ENCODE assay signal across 10 cellular contexts in the genomic region with DNA sequence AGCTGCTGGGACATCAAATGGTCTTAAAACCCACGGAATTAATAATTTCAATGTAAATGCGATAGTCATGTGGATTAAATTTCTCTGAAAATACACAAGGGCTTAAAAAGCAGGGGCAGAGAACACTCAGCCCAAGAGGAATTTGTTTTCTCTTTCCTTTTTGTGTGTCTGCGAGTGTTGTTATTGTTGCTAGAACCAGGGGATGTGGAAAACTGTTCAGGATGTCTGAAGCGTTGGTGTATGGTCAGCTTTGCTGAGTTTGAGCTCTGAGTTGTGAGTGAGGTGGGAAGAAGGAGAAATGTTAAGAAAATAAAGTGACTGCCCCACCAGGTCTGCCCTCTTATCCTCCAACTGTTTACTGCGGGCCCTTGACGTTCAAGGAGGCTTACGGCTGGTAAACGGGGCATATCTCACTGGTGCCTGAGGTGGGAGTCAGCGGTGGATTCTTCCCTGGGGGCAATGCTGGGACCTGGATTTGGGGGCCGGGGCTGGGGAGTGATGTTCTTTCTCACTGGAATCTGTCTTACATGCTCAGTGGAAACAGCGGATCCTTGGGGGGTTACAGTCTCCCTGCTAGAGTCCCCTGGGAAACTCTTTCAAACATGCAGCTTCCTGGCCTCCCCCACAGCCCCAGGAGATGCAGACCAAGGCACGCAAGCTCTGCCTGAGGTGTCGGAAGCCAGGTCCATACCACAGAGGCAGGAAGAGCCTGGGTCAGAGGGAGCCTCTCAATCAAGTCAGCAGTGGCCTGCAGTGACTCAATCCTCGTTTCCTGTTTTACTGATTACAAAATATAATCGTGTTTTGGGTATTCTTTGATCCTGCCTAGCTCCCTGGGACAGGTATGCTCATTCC. TPM values are rescaled to one million over a fixed set of nuclear protein-coding genes. Genes with fewer than 3 reads are reported as not detected.
DNase-seq lines count a peak whose midpoint lies in the region; ATAC-seq, FAIRE-seq and TF ChIP-seq lines count a peak whose summit lies in the region.
"Had no signal": no experiment of that assay in that cellular context is flagged by ENCODE, and none has a peak within 500 bp of the region (broad histone marks: within the 10 kb centered on the region; RNA-seq: fewer than 3 reads in every experiment).

No MANE protein-coding gene starts in this region.

- TF ChIP-seq CTCF in activated CD8-positive, alpha-beta T cell treated with anti-CD3 and anti-CD28 coated beads for 36 hours (IDR thresholded peaks at IDR 0.05): no peak
- TF ChIP-seq CTCF in natural killer cell (IDR thresholded peaks at IDR 0.05) (no peak), testis (IDR thresholded peaks at IDR 0.05) (no peak)

- peak; percentile 30 for DNase-seq in GM12892 (ENCODE audit: insufficient read length)
- DNase-seq in activated CD8-positive, alpha-beta T cell treated with anti-CD3 and anti-CD28 coated beads for 36 hours: peak; percentile 30
- peak; percentile 2 for DNase-seq in natural killer cell
- no peak for DNase-seq in testis
- DNase-seq in H54 (ENCODE audit: insufficient read length, low spot score): no peak
- no peak for DNase-seq in NAMALWA (ENCODE audit: low spot score)
- DNase-seq: lower lobe of right lung, NCI-H526 treated with DMSO at 0.1 percent for 48 hours had no signal

- FAIRE-seq in GM12892 (lab: Jason Lieb, UNC) (peak; percentile 86), H54 (lab: Jason Lieb, UNC) (no peak)

- peaks cover 25% of the 10 kb centered on the region for H3K27me3 Mint-ChIP-seq in activated CD8-positive, alpha-beta T cell treated with anti-CD3 and anti-CD28 coated beads for 36 hours
- H3K27me3 Mint-ChIP-seq in natural killer cell (ENCODE audit: low read depth in 2 of 2): peaks cover 25 to 36% of the 10 kb centered on the region in 2 donors

- no peak overlapping the region for H3K4me3 ChIP-seq in testis
- H3K4me3 ChIP-seq: lower lobe of right lung had no signal

- peak; percentile 59 for ATAC-seq in HG03064 (IDR thresholded peaks at IDR 0.05; ENCODE audit: low read depth, unreplicated experiment)
- peak; percentile 73 for ATAC-seq in activated CD8-positive, alpha-beta T cell treated with anti-CD3 and anti-CD28 coated beads for 36 hours
- no peak for ATAC-seq in natural killer cell
- no peak for ATAC-seq in GM19324 (IDR thresholded peaks at IDR 0.05; ENCODE audit: low FRiP score, unreplicated experiment)

- no peaks in the 10 kb centered on the region for H3K36me3 ChIP-seq in testis (ENCODE audit: low read depth, missing control alignments)
- H3K36me3 ChIP-seq: lower lobe of right lung had no signal

- CTCF ChIA-PET in activated CD8-positive, alpha-beta T cell treated with anti-CD3 and anti-CD28 coated beads for 36 hours (lab: Charles Lee): interaction anchor here (0.7 to 1.5 kb wide), 3 partner anchors 84 to 137 kb away, joined by 3 to 7 read pairs (median 3); no protein-coding TSS in a partner anchor

- no peaks in the 10 kb centered on the region for H3K36me3 Mint-ChIP-seq in activated CD8-positive, alpha-beta T cell treated with anti-CD3 and anti-CD28 coated beads for 36 hours (ENCODE audit: low read depth)
- no peaks in the 10 kb centered on the region for H3K36me3 Mint-ChIP-seq in natural killer cell

- no peak overlapping the region for H3K27ac Mint-ChIP-seq in activated CD8-positive, alpha-beta T cell treated with anti-CD3 and anti-CD28 coated beads for 36 hours
- no peak overlapping the region for H3K27ac Mint-ChIP-seq in natural killer cell

- POLR2A ChIA-PET in activated CD8-positive, alpha-beta T cell treated with anti-CD3 and anti-CD28 coated beads for 36 hours (lab: Charles Lee): no interaction called here

- intact Hi-C loops in activated CD8-positive, alpha-beta T cell treated with anti-CD3 and anti-CD28 coated beads for 36 hours (cut with micrococcal nuclease): no loop called here
- intact Hi-C loops in natural killer cell (cut with micrococcal nuclease): no loop called here
- intact Hi-C loops in testis (cut with DNase I; ENCODE audit: low total_unique reads): no loop called here

- WGBS in testis, 2 donors: 74 to 84% methylated on average over 14 to 15 of the region's 15 CpGs

- TF ChIP-seq POLR2A in GM12892 (IDR thresholded peaks at IDR 0.05; ENCODE audit: low read depth, low read length) (no peak), testis (IDR thresholded peaks at IDR 0.05) (no peak), H54 (IDR thresholded peaks at IDR 0.05; ENCODE audit: low read depth, low read length) (no peak)

- no peaks in the 10 kb centered on the region for H3K4me1 ChIP-seq in testis
- H3K4me1 ChIP-seq: lower lobe of right lung had no signal

- H3K9me3 Mint-ChIP-seq in activated CD8-positive, alpha-beta T cell treated with anti-CD3 and anti-CD28 coated beads for 36 hours: no peaks in the 10 kb centered on the region
- no peaks in the 10 kb centered on the region for H3K9me3 Mint-ChIP-seq in natural killer cell

- H3K27me3 ChIP-seq in testis: no peaks in the 10 kb centered on the region

- peaks cover 2% of the 10 kb centered on the region for H3K4me1 Mint-ChIP-seq in activated CD8-positive, alpha-beta T cell treated with anti-CD3 and anti-CD28 coated beads for 36 hours (ENCODE audit: low read depth)
- no peaks in the 10 kb centered on the region for H3K4me1 Mint-ChIP-seq in natural killer cell

- no peak overlapping the region for H3K27ac ChIP-seq in testis
- H3K27ac ChIP-seq: lower lobe of right lung had no signal

- H3K9me3 ChIP-seq in testis: no peaks in the 10 kb centered on the region
- H3K9me3 ChIP-seq: lower lobe of right lung had no signal

- no peak overlapping the region for H3K4me3 Mint-ChIP-seq in activated CD8-positive, alpha-beta T cell treated with anti-CD3 and anti-CD28 coated beads for 36 hours
- H3K4me3 Mint-ChIP-seq in natural killer cell: no peak overlapping the region

RNA-seq across cellular contexts. Expression of a gene that starts 41.8 kb away (rescaled TPM):
- polyA plus RNA-seq in GM12892 (2012; ENCODE audit: missing spikeins): 0.36 TPM
- total RNA-seq in activated CD8-positive, alpha-beta T cell treated with anti-CD3 and anti-CD28 coated beads for 36 hours: 1 to 10 TPM; 1.7 to 3.6 TPM
- total RNA-seq in natural killer cell (not detected), testis (1 to 10 TPM; 4.3 to 5.6 TPM)
- 6.6 TPM for polyA plus RNA-seq in testis (ENCODE audit: insufficient read depth, low read depth, low replicate concordance)

Comparison
In these comparisons a context has a peak if more than half of its experiments do, and no peak if none do; other contexts are left out.
1. DNase-seq: peak in GM12892 (single experiment), activated CD8-positive, alpha-beta T cell treated with anti-CD3 and anti-CD28 coated beads for 36 hours (single experiment) and natural killer cell (single experiment); none in testis (single experiment), H54 (single experiment) and NAMALWA (single experiment).
2. ATAC-seq: peak in HG03064 (single experiment) and activated CD8-positive, alpha-beta T cell treated with anti-CD3 and anti-CD28 coated beads for 36 hours (single experiment); none in natural killer cell (0 of 3) and GM19324 (single experiment).